ENCODE assay signal across 20 cellular contexts in genomic region chr5:96615223-96615622, GRCh38. TPM values are rescaled to one million over a fixed set of nuclear protein-coding genes. Genes with fewer than 3 reads are reported as not detected.
DNase-seq lines count a peak whose midpoint lies in the region; ATAC-seq and FAIRE-seq lines count a peak whose summit lies in the region.
"Had no signal": no experiment of that assay in that cellular context is flagged by ENCODE, and none has a peak within 500 bp of the region (broad histone marks: within the 10 kb centered on the region; RNA-seq: fewer than 3 reads in every experiment).

No MANE protein-coding gene starts in this region.

- FAIRE-seq in HTR-8/SVneo (lab: Jason Lieb, UNC): peak; percentile 46
- FAIRE-seq: small intestine had no signal

- H4K8ac ChIP-seq in neuronal stem cell (ENCODE audit: low read depth, low read length): no peak overlapping the region

- no peak overlapping the region for H2AK5ac ChIP-seq in neuronal stem cell (ENCODE audit: low read depth, low read length)

- H3K18ac ChIP-seq in neuronal stem cell (ENCODE audit: low read length): peak overlapping the region; percentile 6

- no peak overlapping the region for H2BK5ac ChIP-seq in neuronal stem cell (ENCODE audit: low read length)

- H3K36me3 ChIP-seq in neuronal stem cell (replicated peaks in 1 of 2; ENCODE audit: control insufficient read depth in 2 of 2, insufficient read depth in 2 of 2, low read length in 2 of 2): no peaks in the 10 kb centered on the region
- H3K36me3 ChIP-seq: adrenal gland, lower lobe of right lung, neutrophil had no signal

- H2AFZ ChIP-seq in neuronal stem cell (ENCODE audit: low read length): no peak overlapping the region

- ATAC-seq in HG03196 (IDR thresholded peaks at IDR 0.05; ENCODE audit: unreplicated experiment): no peak

- H3K9me3 ChIP-seq in neuronal stem cell (replicated peaks in 1 of 2; ENCODE audit: control insufficient read depth in 2 of 2, insufficient read depth in 1 of 2, low read depth in 1 of 2, low read length in 2 of 2): peaks cover 6% of the 10 kb centered on the region in 2 donors
- H3K9me3 ChIP-seq: adrenal gland, lower lobe of right lung, neutrophil had no signal

- H3K4me2 ChIP-seq in neuronal stem cell (ENCODE audit: insufficient read depth, low read length, poor library complexity, severe bottlenecking): no peak overlapping the region

- peaks cover 0 to 1% of the 10 kb centered on the region in 2 donors for H3K4me1 ChIP-seq in neuronal stem cell (ENCODE audit: control insufficient read depth in 2 of 2, insufficient read depth in 1 of 2, low read depth in 1 of 2, low read length in 2 of 2)
- H3K4me1 ChIP-seq: adrenal gland had no signal

- H4K91ac ChIP-seq in neuronal stem cell (ENCODE audit: low read depth, low read length, poor library complexity): no peak overlapping the region

- H2BK15ac ChIP-seq in neuronal stem cell (ENCODE audit: low read length): peak overlapping the region; percentile 23

- no peaks in the 10 kb centered on the region for H3K27me3 ChIP-seq in neuronal stem cell (ENCODE audit: control insufficient read depth in 3 of 3, insufficient read depth in 3 of 3, low read depth in 1 of 3, low read length in 3 of 3)
- H3K27me3 ChIP-seq: adrenal gland had no signal

- H3K27ac ChIP-seq in epithelial cell of prostate: peak overlapping the region; percentile 75
- H3K27ac ChIP-seq in neuronal stem cell (replicated peaks; ENCODE audit: low read length): no peak overlapping the region
- H3K27ac ChIP-seq: adrenal gland, lower lobe of right lung, neutrophil had no signal

- no peak overlapping the region for H3K4ac ChIP-seq in neuronal stem cell (ENCODE audit: low read length)

- H3K14ac ChIP-seq in neuronal stem cell (ENCODE audit: low read length): no peak overlapping the region

- H3K9ac ChIP-seq in neuronal stem cell (ENCODE audit: low read depth, low read length, poor library complexity): no peak overlapping the region

- H3K23ac ChIP-seq in neuronal stem cell (ENCODE audit: low read depth, low read length, poor library complexity): no peak overlapping the region

- H2BK12ac ChIP-seq in neuronal stem cell (ENCODE audit: low read length): no peak overlapping the region

- no peak overlapping the region for H2BK120ac ChIP-seq in neuronal stem cell (ENCODE audit: low read depth, low read length)

- no CpG with 5 or more reads among the region's 3 CpGs for WGBS in neuronal stem cell (ENCODE audit: extremely low coverage in 2 of 2, insufficient read length in 2 of 2, insufficient replicate concordance in 1 of 2), 2 donors

- no peaks in the 10 kb centered on the region for H3K79me1 ChIP-seq in neuronal stem cell (ENCODE audit: low read depth, low read length)

- DNase-seq in HTR-8/SVneo (ENCODE audit: insufficient read length, low spot score): no peak
- peak; percentile 14 for DNase-seq in RPMI8226
- DNase-seq in epithelial cell of prostate (ENCODE audit: low read depth, low spot score): no peak
- DNase-seq in neuronal stem cell (ENCODE audit: low spot score): no peak
- no peak for DNase-seq in COLO668 (lab: John Stamatoyannopoulos, UW; ENCODE audit: unreplicated experiment)
- no peak for DNase-seq in activated CD8-positive, alpha-beta memory T cell treated with anti-CD3 and anti-CD28 coated beads, Interleukin-2, amount 50 U/mL, for 4 hours
- no peak for DNase-seq in HCEC 1CT
- DNase-seq: activated CD4-positive, alpha-beta memory T cell treated with anti-CD3 and anti-CD28 coated beads, Interleukin-2, amount 10 ng/mL, durations not matched to agents 7 days and 5 days; activated T-cell treated with anti-CD3 and anti-CD28 coated beads for 4 hours; adrenal gland; AML-193; DMS79; lower lobe of right lung; NCI-H1417; NCI-H510A; small intestine; T1000; trophoblast cell had no signal

- no peak overlapping the region for H3K4me3 ChIP-seq in neuronal stem cell (ENCODE audit: low read length in 2 of 2)
- H3K4me3 ChIP-seq: adrenal gland had no signal

RNA-seq across cellular contexts. Expression of gene CAST, which starts 47.0 kb away (rescaled TPM):
- polyA plus RNA-seq in neuronal stem cell (2013, experiment 1 of 2): 46.2 TPM
- polyA plus RNA-seq in neuronal stem cell (2013, experiment 2 of 2): 48.1 TPM
